9 cellular contexts compared by ENCODE assay signal in the genomic region with DNA sequence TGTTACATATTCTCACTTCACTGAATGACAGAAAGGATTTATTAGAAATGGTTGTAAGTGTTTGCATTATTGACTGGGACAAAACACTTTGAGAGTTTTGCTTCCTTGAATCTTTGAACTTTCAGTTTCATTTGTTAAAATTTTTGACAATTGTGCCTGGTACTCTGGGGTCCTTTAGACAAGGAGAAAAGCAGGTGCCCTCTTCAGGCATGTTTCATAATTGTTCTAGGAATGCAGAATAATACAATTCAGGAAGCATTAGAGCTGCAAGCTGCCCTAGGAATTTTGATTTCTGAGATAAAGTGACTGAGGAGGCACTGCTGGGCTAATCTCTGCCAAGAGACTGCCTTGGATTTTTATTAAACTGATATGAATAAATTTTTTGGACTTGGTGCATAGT. TPM values are rescaled to one million over a fixed set of nuclear protein-coding genes. Genes with fewer than 3 reads are reported as not detected.
A peak's percentile ranks its signal among the peaks of the same experiment; 100 is the strongest.
DNase-seq lines count a peak whose midpoint lies in the region; ATAC-seq and TF ChIP-seq lines count a peak whose summit lies in the region.
"Had no signal": no experiment of that assay in that cellular context is flagged by ENCODE, and none has a peak within 500 bp of the region (broad histone marks: within the 10 kb centered on the region; RNA-seq: fewer than 3 reads in every experiment).

No MANE protein-coding gene starts in this region.

- peak overlapping the region; percentile 48 for H3K27ac Mint-ChIP-seq in activated CD4-positive, alpha-beta T cell treated with anti-CD3 and anti-CD28 coated beads, Interleukin-2, amount 10 ng/mL, durations not matched to agents 7 days and 5 days
- H3K27ac Mint-ChIP-seq in endothelial cell (ENCODE audit: unreplicated experiment) (no peak overlapping the region), neural crest cell (ENCODE audit: unreplicated experiment) (no peak overlapping the region)
- H3K27ac Mint-ChIP-seq: dendritic cell treated with granulocyte-macrophage colony-stimulating factor and Interleukin-4, amounts not matched to agents 40 ng/mL and 50 ng/mL, for 4 days had no signal

- peak; percentile 23 for DNase-seq in activated CD4-positive, alpha-beta T cell treated with anti-CD3 and anti-CD28 coated beads, Interleukin-2, amount 10 ng/mL, durations not matched to agents 7 days and 5 days
- no peak for DNase-seq in activated CD4-positive, alpha-beta T cell treated with anti-CD3 and anti-CD28 coated beads for 4 hours
- DNase-seq in Panc1 (ENCODE audit: low read depth, low spot score) (no peak), endothelial cell (ENCODE audit: low spot score) (no peak), neural crest cell (ENCODE audit: low read depth, low spot score) (no peak), NCI-H1092 (lab: John Stamatoyannopoulos, UW) (no peak)

- ATAC-seq in Panc1 (peak; percentile 72; the same call in 1 of the 2 replicates), GM19397 (IDR thresholded peaks at IDR 0.05; ENCODE audit: unreplicated experiment) (no peak), GM19023 (IDR thresholded peaks at IDR 0.05; ENCODE audit: unreplicated experiment) (no peak)

- intact Hi-C loops in Panc1 (cut with micrococcal nuclease; ENCODE audit: unreplicated experiment), result no loop called here

- BruUV-seq in Panc1 (replicated peaks; lab: Mats Ljungman, UMichigan), result no TSS peak

- TF ChIP-seq CTCF in Panc1 (IDR thresholded peaks at IDR 0.05), result peak; percentile 49; the same call in 1 of the 2 replicates
- TF ChIP-seq CTCF in endothelial cell (IDR thresholded peaks at IDR 0.05; ENCODE audit: unreplicated experiment), result peak; percentile 56
- peak; percentile 64 for TF ChIP-seq CTCF in neural crest cell (conservative IDR thresholded peaks at IDR 0.05)

- H3K27me3 Mint-ChIP-seq in activated CD4-positive, alpha-beta T cell treated with anti-CD3 and anti-CD28 coated beads, Interleukin-2, amount 10 ng/mL, durations not matched to agents 7 days and 5 days, result no peaks in the 10 kb centered on the region
- H3K27me3 Mint-ChIP-seq in endothelial cell (ENCODE audit: unreplicated experiment) (no peaks in the 10 kb centered on the region), neural crest cell (ENCODE audit: low read depth) (no peaks in the 10 kb centered on the region)
- H3K27me3 Mint-ChIP-seq: dendritic cell treated with granulocyte-macrophage colony-stimulating factor and Interleukin-4, amounts not matched to agents 40 ng/mL and 50 ng/mL, for 4 days had no signal

- peaks cover 25% of the 10 kb centered on the region for H3K4me1 ChIP-seq in Panc1 (ENCODE audit: control insufficient read depth, insufficient read depth, low read length)

- no peak overlapping the region for H3K4me3 Mint-ChIP-seq in activated CD4-positive, alpha-beta T cell treated with anti-CD3 and anti-CD28 coated beads, Interleukin-2, amount 10 ng/mL, durations not matched to agents 7 days and 5 days
- H3K4me3 Mint-ChIP-seq in endothelial cell (ENCODE audit: unreplicated experiment) (no peak overlapping the region), neural crest cell (no peak overlapping the region)
- H3K4me3 Mint-ChIP-seq: dendritic cell treated with granulocyte-macrophage colony-stimulating factor and Interleukin-4, amounts not matched to agents 40 ng/mL and 50 ng/mL, for 4 days had no signal

- H3K4me1 Mint-ChIP-seq in activated CD4-positive, alpha-beta T cell treated with anti-CD3 and anti-CD28 coated beads, Interleukin-2, amount 10 ng/mL, durations not matched to agents 7 days and 5 days, result peaks cover 74% of the 10 kb centered on the region
- H3K4me1 Mint-ChIP-seq in endothelial cell (ENCODE audit: unreplicated experiment), result peaks cover 57% of the 10 kb centered on the region
- peaks cover 16% of the 10 kb centered on the region for H3K4me1 Mint-ChIP-seq in neural crest cell

- in situ Hi-C loops in Panc1 (cut with HindIII; ENCODE audit: low pct_unique_long_range_greater_than_20kb, low sequenced_read_pairs), result no loop called here

- H3K9me3 ChIP-seq in Panc1 (ENCODE audit: control insufficient read depth, insufficient read depth, low read depth, low read length), result no peaks in the 10 kb centered on the region

- peaks cover 54% of the 10 kb centered on the region for H3K36me3 Mint-ChIP-seq in activated CD4-positive, alpha-beta T cell treated with anti-CD3 and anti-CD28 coated beads, Interleukin-2, amount 10 ng/mL, durations not matched to agents 7 days and 5 days (ENCODE audit: low read depth)
- peaks cover 12% of the 10 kb centered on the region for H3K36me3 Mint-ChIP-seq in endothelial cell (ENCODE audit: low read depth, unreplicated experiment)
- H3K36me3 Mint-ChIP-seq in neural crest cell (ENCODE audit: low read depth), result peaks cover 16% of the 10 kb centered on the region

- no peaks in the 10 kb centered on the region for H3K27me3 ChIP-seq in Panc1 (ENCODE audit: control insufficient read depth, insufficient read depth, low read length)

- POLR2A ChIA-PET in activated CD4-positive, alpha-beta T cell treated with anti-CD3 and anti-CD28 coated beads, Interleukin-2, amount 10 ng/mL, durations not matched to agents 7 days and 5 days (lab: Charles Lee), result no interaction called here
- POLR2A ChIA-PET in Panc1 (lab: Charles Lee), result no interaction called here

- CTCF ChIA-PET in activated CD4-positive, alpha-beta T cell treated with anti-CD3 and anti-CD28 coated beads, Interleukin-2, amount 10 ng/mL, durations not matched to agents 7 days and 5 days (lab: Charles Lee), result no interaction called here
- CTCF ChIA-PET in Panc1 (lab: Charles Lee), result interaction anchor here (0.5 to 1.6 kb wide), 2 partner anchors 87 to 240 kb away, joined by 3 to 11 read pairs; no protein-coding TSS in a partner anchor

- peaks cover 45% of the 10 kb centered on the region for H3K36me3 ChIP-seq in Panc1 (ENCODE audit: control insufficient read depth, insufficient read depth, low read length)

- no peak overlapping the region for H3K4me3 ChIP-seq in Panc1 (ENCODE audit: low read depth in 2 of 2, low read length in 2 of 2)

- no peak overlapping the region for H3K27ac ChIP-seq in Panc1 (ENCODE audit: low read length)

- no peaks in the 10 kb centered on the region for H3K9me3 Mint-ChIP-seq in activated CD4-positive, alpha-beta T cell treated with anti-CD3 and anti-CD28 coated beads, Interleukin-2, amount 10 ng/mL, durations not matched to agents 7 days and 5 days
- no peaks in the 10 kb centered on the region for H3K9me3 Mint-ChIP-seq in endothelial cell (ENCODE audit: unreplicated experiment)
- no peaks in the 10 kb centered on the region for H3K9me3 Mint-ChIP-seq in neural crest cell
- H3K9me3 Mint-ChIP-seq: dendritic cell treated with granulocyte-macrophage colony-stimulating factor and Interleukin-4, amounts not matched to agents 40 ng/mL and 50 ng/mL, for 4 days had no signal

RNA-seq across cellular contexts. Expression of gene TOP1, which starts 49.7 kb away (rescaled TPM):
- 10 to 100 TPM; 66.7 to 76.9 TPM for total RNA-seq in activated CD4-positive, alpha-beta T cell treated with anti-CD3 and anti-CD28 coated beads, Interleukin-2, amount 10 ng/mL, durations not matched to agents 7 days and 5 days
- 65.2 TPM for total RNA-seq in Panc1 (2021; ENCODE audit: unreplicated experiment)
- polyA plus RNA-seq in Panc1 (2012; ENCODE audit: insufficient read length), result 39.6 TPM
- 72.7 TPM for total RNA-seq in endothelial cell (ENCODE audit: unreplicated experiment)
- total RNA-seq in neural crest cell, result 102 and 110 TPM in 2 replicates

RNA-seq across cellular contexts. Expression of gene PLCG1, which starts 59.0 kb away (rescaled TPM):
- 100 to 1,000 TPM; 395 to 443 TPM for total RNA-seq in activated CD4-positive, alpha-beta T cell treated with anti-CD3 and anti-CD28 coated beads, Interleukin-2, amount 10 ng/mL, durations not matched to agents 7 days and 5 days
- total RNA-seq in Panc1 (2021; ENCODE audit: unreplicated experiment) (159 TPM), endothelial cell (ENCODE audit: unreplicated experiment) (456 TPM), neural crest cell (297 and 320 TPM in 2 replicates)
- 189 TPM for polyA plus RNA-seq in Panc1 (2012; ENCODE audit: insufficient read length)
